11 cellular contexts compared by ENCODE assay signal in the genomic region with DNA sequence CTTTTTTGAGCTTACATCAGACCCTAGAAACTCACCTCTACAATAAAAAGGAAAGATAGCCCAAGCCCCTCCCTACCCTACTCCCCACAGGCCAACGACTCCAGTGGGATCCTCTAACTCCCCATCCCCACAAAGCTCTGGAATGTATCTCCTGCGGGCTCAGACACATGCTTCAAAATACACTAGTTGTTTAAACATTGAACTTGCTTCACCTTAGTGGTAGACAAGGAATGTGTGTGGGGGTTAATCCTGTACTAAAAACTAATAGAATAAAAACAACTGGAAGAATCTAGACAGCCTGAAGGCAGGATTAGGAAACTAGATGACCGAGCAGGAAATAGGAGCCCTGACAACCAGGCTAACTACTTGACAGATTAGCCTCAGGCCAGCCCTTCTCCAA.
"Had no signal": no experiment of that assay in that cellular context is flagged by ENCODE, and none has a peak within 500 bp of the region (broad histone marks: within the 10 kb centered on the region; RNA-seq: fewer than 3 reads in every experiment).

No MANE protein-coding gene starts in this region.

- H3K36me3 Mint-ChIP-seq: activated naive CD4-positive, alpha-beta T cell treated with anti-CD3 and anti-CD28 coated beads, Interleukin-2, amount 10 ng/mL, durations not matched to agents 7 days and 5 days had no signal

- H3K27ac Mint-ChIP-seq: activated B cell treated with CpG ODN at 0.5 μM for 24 hours; activated naive CD4-positive, alpha-beta T cell treated with anti-CD3 and anti-CD28 coated beads, Interleukin-2, amount 10 ng/mL, durations not matched to agents 7 days and 5 days; activated T-helper 2 cell treated with anti-CD3 and anti-CD28 coated beads, Interferon-gamma antibody, Interleukin-2, Interleukin-4, amounts not matched to agents 10 μg/mL and 5 μg/mL and 100 μg/mL, durations not matched to agents 14 hours and 24 hours and 36 hours; T-helper 1 cell treated with Interleukin-12 subunit alpha and Interleukin-12 subunit beta and Interleukin-4 antibody, amounts not matched to agents 30 μg/mL and 1 μg/mL, for 36 hours had no signal

- H3K27ac ChIP-seq: parathyroid adenoma, skin epidermis, uterus had no signal

- ATAC-seq: left ventricle myocardium superior had no signal

- H3K4me1 ChIP-seq: parathyroid adenoma, uterus had no signal

- H3K9ac ChIP-seq: parathyroid adenoma had no signal

- H3K79me2 ChIP-seq: parathyroid adenoma had no signal

- H3K9me3 Mint-ChIP-seq: activated B cell treated with CpG ODN at 0.5 μM for 24 hours; activated naive CD4-positive, alpha-beta T cell treated with anti-CD3 and anti-CD28 coated beads, Interleukin-2, amount 10 ng/mL, durations not matched to agents 7 days and 5 days; activated T-helper 2 cell treated with anti-CD3 and anti-CD28 coated beads, Interferon-gamma antibody, Interleukin-2, Interleukin-4, amounts not matched to agents 10 μg/mL and 5 μg/mL and 100 μg/mL, durations not matched to agents 14 hours and 24 hours and 36 hours; central memory CD8-positive, alpha-beta T cell; T-helper 1 cell treated with Interleukin-12 subunit alpha and Interleukin-12 subunit beta and Interleukin-4 antibody, amounts not matched to agents 30 μg/mL and 1 μg/mL, for 36 hours had no signal

- H3K4me1 Mint-ChIP-seq: activated B cell treated with CpG ODN at 0.5 μM for 24 hours; activated naive CD4-positive, alpha-beta T cell treated with anti-CD3 and anti-CD28 coated beads, Interleukin-2, amount 10 ng/mL, durations not matched to agents 7 days and 5 days; central memory CD8-positive, alpha-beta T cell had no signal

- FAIRE-seq: TTC549 had no signal

- DNase-seq: activated B cell treated with CpG ODN at 0.5 μM for 24 hours; activated naive CD4-positive, alpha-beta T cell treated with anti-CD3 and anti-CD28 coated beads, Interleukin-2, amount 10 ng/mL, durations not matched to agents 7 days and 5 days; effector memory CD4-positive, alpha-beta T cell; left ventricle myocardium superior; uterus had no signal

- H2AFZ ChIP-seq: parathyroid adenoma had no signal

- H3K36me3 ChIP-seq: uterus had no signal

- H3K27me3 Mint-ChIP-seq: central memory CD8-positive, alpha-beta T cell had no signal

- H3K27me3 ChIP-seq: uterus had no signal

- H3K9me3 ChIP-seq: uterus had no signal

- H3K4me3 ChIP-seq: skin epidermis, uterus had no signal

- H3K4me3 Mint-ChIP-seq: activated B cell treated with CpG ODN at 0.5 μM for 24 hours; activated naive CD4-positive, alpha-beta T cell treated with anti-CD3 and anti-CD28 coated beads, Interleukin-2, amount 10 ng/mL, durations not matched to agents 7 days and 5 days; central memory CD8-positive, alpha-beta T cell; T-helper 1 cell treated with Interleukin-12 subunit alpha and Interleukin-12 subunit beta and Interleukin-4 antibody, amounts not matched to agents 30 μg/mL and 1 μg/mL, for 36 hours had no signal
